In the genomic region with DNA sequence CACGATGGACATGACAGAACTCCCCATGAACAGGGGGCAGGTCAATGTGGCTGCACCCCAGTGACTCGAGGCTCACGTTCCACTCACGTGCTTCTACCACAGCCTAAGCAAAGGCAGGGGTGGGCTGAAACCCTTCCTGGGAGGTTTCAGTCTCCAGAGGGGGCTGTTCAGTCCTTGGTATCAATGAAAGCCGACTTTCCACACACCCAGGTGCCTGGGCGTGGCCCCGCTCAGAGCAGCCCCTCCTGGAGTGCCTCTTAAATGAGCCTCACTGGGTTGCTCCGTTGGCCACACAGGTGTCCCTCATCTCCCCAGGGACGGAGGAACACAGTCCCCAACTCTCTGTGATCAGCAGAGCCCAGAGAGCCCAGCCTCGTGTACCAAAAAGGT, we compare ENCODE assay signal across 13 cellular contexts.
DNase-seq lines count a peak whose midpoint lies in the region; ATAC-seq lines count a peak whose summit lies in the region.
"Had no signal": no experiment of that assay in that cellular context is flagged by ENCODE, and none has a peak within 500 bp of the region (broad histone marks: within the 10 kb centered on the region; RNA-seq: fewer than 3 reads in every experiment).

No MANE protein-coding gene starts in this region.

- H3K9me3 ChIP-seq in mesenchymal stem cell (ENCODE audit: control insufficient read depth, low read length): no peaks in the 10 kb centered on the region

- H3K27me3 ChIP-seq in mesenchymal stem cell (ENCODE audit: control insufficient read depth in 1 of 2, insufficient read depth in 1 of 2, low read length in 2 of 2): peaks cover 0 to 10% of the 10 kb centered on the region in 2 experiments

- H3K27ac ChIP-seq in mesenchymal stem cell (ENCODE audit: low read length, poor library complexity, severe bottlenecking): no peak overlapping the region

- peak; percentile 27 for ATAC-seq in activated naive CD8-positive, alpha-beta T cell treated with anti-CD3 and anti-CD28 coated beads, Interleukin-2, amount 50 U/mL, for 24 hours
- no peak for ATAC-seq in HG03469 (IDR thresholded peaks at IDR 0.05; ENCODE audit: unreplicated experiment)

- H4K8ac ChIP-seq in mesenchymal stem cell (ENCODE audit: low read length): peak overlapping the region; percentile 35

- H3K9ac ChIP-seq in mesenchymal stem cell (ENCODE audit: low read length): peak overlapping the region; percentile 46

- H3K4me2 ChIP-seq in mesenchymal stem cell (ENCODE audit: low read length, poor library complexity, severe bottlenecking): no peak overlapping the region

- peak overlapping the region; percentile 73 for H2BK15ac ChIP-seq in mesenchymal stem cell (ENCODE audit: low read depth, poor library complexity, severe bottlenecking)

- H3K9me3 Mint-ChIP-seq in T-helper 1 cell treated with Interleukin-12 subunit alpha and Interleukin-12 subunit beta and Interleukin-4 antibody, amounts not matched to agents 30 μg/mL and 1 μg/mL, for 36 hours: peaks cover 4% of the 10 kb centered on the region
- peaks cover 10% of the 10 kb centered on the region for H3K9me3 Mint-ChIP-seq in activated naive CD8-positive, alpha-beta T cell treated with anti-CD3 and anti-CD28 coated beads, Interleukin-2, amount 50 U/mL, for 24 hours
- peaks cover 11% of the 10 kb centered on the region for H3K9me3 Mint-ChIP-seq in stimulated activated naive CD8-positive, alpha-beta T cell treated with anti-CD3 and anti-CD28 coated beads, Interleukin-15, Interleukin-2, amounts not matched to agents 100 ng/mL and 50 ng/mL, for 24 hours
- H3K9me3 Mint-ChIP-seq: activated T-cell treated with anti-CD3 and anti-CD28 coated beads, Interleukin-2, amount 50 U/mL, for 4 hours had no signal

- peak overlapping the region; percentile 36 for H3K27ac Mint-ChIP-seq in T-helper 1 cell treated with Interleukin-12 subunit alpha and Interleukin-12 subunit beta and Interleukin-4 antibody, amounts not matched to agents 30 μg/mL and 1 μg/mL, for 36 hours
- H3K27ac Mint-ChIP-seq in activated naive CD8-positive, alpha-beta T cell treated with anti-CD3 and anti-CD28 coated beads, Interleukin-2, amount 50 U/mL, for 24 hours: peak overlapping the region; percentile 88
- H3K27ac Mint-ChIP-seq in stimulated activated naive CD8-positive, alpha-beta T cell treated with anti-CD3 and anti-CD28 coated beads, Interleukin-15, Interleukin-2, amounts not matched to agents 100 ng/mL and 50 ng/mL, for 24 hours: peak overlapping the region; percentile 92

- H4K91ac ChIP-seq in mesenchymal stem cell (ENCODE audit: low read length): peak overlapping the region; percentile 76

- H3K4me1 Mint-ChIP-seq in T-helper 1 cell treated with Interleukin-12 subunit alpha and Interleukin-12 subunit beta and Interleukin-4 antibody, amounts not matched to agents 30 μg/mL and 1 μg/mL, for 36 hours (ENCODE audit: low read depth): peaks cover 17% of the 10 kb centered on the region
- H3K4me1 Mint-ChIP-seq in activated naive CD8-positive, alpha-beta T cell treated with anti-CD3 and anti-CD28 coated beads, Interleukin-2, amount 50 U/mL, for 24 hours: peaks cover 84% of the 10 kb centered on the region
- H3K4me1 Mint-ChIP-seq in stimulated activated naive CD8-positive, alpha-beta T cell treated with anti-CD3 and anti-CD28 coated beads, Interleukin-15, Interleukin-2, amounts not matched to agents 100 ng/mL and 50 ng/mL, for 24 hours (ENCODE audit: low read depth): peaks cover 83% of the 10 kb centered on the region

- no peak overlapping the region for H3K23ac ChIP-seq in mesenchymal stem cell (ENCODE audit: low read length in 2 of 2)

- H3K4me3 ChIP-seq in mesenchymal stem cell (ENCODE audit: insufficient read depth in 1 of 2, low read depth in 1 of 2, low read length in 2 of 2): no peak overlapping the region

- H3K14ac ChIP-seq in mesenchymal stem cell (ENCODE audit: low read length in 2 of 2): no peak overlapping the region

- H2BK12ac ChIP-seq in mesenchymal stem cell (ENCODE audit: low read length in 2 of 2): peak overlapping the region in 1 of 2 experiments; percentile 54

- peaks cover 0 to 6% of the 10 kb centered on the region in 2 experiments for H3K36me3 ChIP-seq in mesenchymal stem cell (ENCODE audit: control insufficient read depth in 1 of 2, insufficient read depth in 2 of 2, low read depth in 1 of 2, low read length in 2 of 2)

- DNase-seq in T-helper 1 cell (no peak), mesenchymal stem cell (no peak), inferior parietal cortex (ENCODE audit: extremely low spot score) (no peak)
- no peak for DNase-seq in activated naive CD8-positive, alpha-beta T cell treated with anti-CD3 and anti-CD28 coated beads, Interleukin-2, amount 50 U/mL, for 24 hours
- no peak for DNase-seq in effector CD4-positive, alpha-beta T cell
- DNase-seq: 8988T; activated T-cell treated with anti-CD3 and anti-CD28 coated beads, Interleukin-2, amount 50 U/mL, for 4 hours; DMS 273 treated with DMSO at 0.1 percent for 48 hours; NCI-H526; stimulated activated CD4-positive, alpha-beta T cell treated with anti-CD3 and anti-CD28 coated beads, Interleukin-1b, Interleukin-23, amount 100 ng/mL, for 48 hours had no signal

- no peak overlapping the region for H2BK5ac ChIP-seq in mesenchymal stem cell (ENCODE audit: low read depth, low read length, poor library complexity, severe bottlenecking)

- 88% methylated on average over 10 of the region's 10 CpGs for whole genome bisulfite sequencing in mesenchymal stem cell

- H3K79me1 ChIP-seq in mesenchymal stem cell (replicated peaks; ENCODE audit: low read length, poor library complexity, severe bottlenecking): peaks cover 5% of the 10 kb centered on the region

- no peak overlapping the region for H3K4me3 Mint-ChIP-seq in T-helper 1 cell treated with Interleukin-12 subunit alpha and Interleukin-12 subunit beta and Interleukin-4 antibody, amounts not matched to agents 30 μg/mL and 1 μg/mL, for 36 hours
- H3K4me3 Mint-ChIP-seq in activated naive CD8-positive, alpha-beta T cell treated with anti-CD3 and anti-CD28 coated beads, Interleukin-2, amount 50 U/mL, for 24 hours: peak overlapping the region; percentile 80
- peak overlapping the region; percentile 84 for H3K4me3 Mint-ChIP-seq in stimulated activated naive CD8-positive, alpha-beta T cell treated with anti-CD3 and anti-CD28 coated beads, Interleukin-15, Interleukin-2, amounts not matched to agents 100 ng/mL and 50 ng/mL, for 24 hours
- H3K4me3 Mint-ChIP-seq: activated T-cell treated with anti-CD3 and anti-CD28 coated beads, Interleukin-2, amount 50 U/mL, for 4 hours had no signal

- no peaks in the 10 kb centered on the region for H3K27me3 Mint-ChIP-seq in T-helper 1 cell treated with Interleukin-12 subunit alpha and Interleukin-12 subunit beta and Interleukin-4 antibody, amounts not matched to agents 30 μg/mL and 1 μg/mL, for 36 hours (ENCODE audit: low read depth)
- no peaks in the 10 kb centered on the region for H3K27me3 Mint-ChIP-seq in activated naive CD8-positive, alpha-beta T cell treated with anti-CD3 and anti-CD28 coated beads, Interleukin-2, amount 50 U/mL, for 24 hours
- no peaks in the 10 kb centered on the region for H3K27me3 Mint-ChIP-seq in stimulated activated naive CD8-positive, alpha-beta T cell treated with anti-CD3 and anti-CD28 coated beads, Interleukin-15, Interleukin-2, amounts not matched to agents 100 ng/mL and 50 ng/mL, for 24 hours

- peak overlapping the region in 1 of 2 experiments; percentile 37 for H3K4ac ChIP-seq in mesenchymal stem cell (ENCODE audit: low read depth in 1 of 2, low read length in 2 of 2)

- peaks cover 27% of the 10 kb centered on the region for H3K4me1 ChIP-seq in mesenchymal stem cell (ENCODE audit: control insufficient read depth, insufficient read depth, low read depth, low read length)

- H2AK5ac ChIP-seq in mesenchymal stem cell (ENCODE audit: low read length, severe bottlenecking): peak overlapping the region; percentile 14

- no peak overlapping the region for H2BK120ac ChIP-seq in mesenchymal stem cell (ENCODE audit: low read depth, low read length)

- peak overlapping the region in 1 of 2 experiments; percentile 42 for H3K18ac ChIP-seq in mesenchymal stem cell (ENCODE audit: low read depth in 1 of 2, low read length in 2 of 2)

- peaks cover 13% of the 10 kb centered on the region for H3K36me3 Mint-ChIP-seq in T-helper 1 cell treated with Interleukin-12 subunit alpha and Interleukin-12 subunit beta and Interleukin-4 antibody, amounts not matched to agents 30 μg/mL and 1 μg/mL, for 36 hours (ENCODE audit: low read depth)
- peaks cover 57% of the 10 kb centered on the region for H3K36me3 Mint-ChIP-seq in activated naive CD8-positive, alpha-beta T cell treated with anti-CD3 and anti-CD28 coated beads, Interleukin-2, amount 50 U/mL, for 24 hours (ENCODE audit: low read depth)
- peaks cover 57% of the 10 kb centered on the region for H3K36me3 Mint-ChIP-seq in stimulated activated naive CD8-positive, alpha-beta T cell treated with anti-CD3 and anti-CD28 coated beads, Interleukin-15, Interleukin-2, amounts not matched to agents 100 ng/mL and 50 ng/mL, for 24 hours (ENCODE audit: low read depth)

- no peak overlapping the region for H2AFZ ChIP-seq in mesenchymal stem cell (ENCODE audit: low read depth, low read length)

Comparison
In these comparisons a context has a peak if more than half of its experiments do, and no peak if none do; other contexts are left out.
1. H3K27ac Mint-ChIP-seq: peak in every context shown above with its lines; median percentile 92 in stimulated activated naive CD8-positive, alpha-beta T cell treated with anti-CD3 and anti-CD28 coated beads, Interleukin-15, Interleukin-2, amounts not matched to agents 100 ng/mL and 50 ng/mL, for 24 hours; 88 in activated naive CD8-positive, alpha-beta T cell treated with anti-CD3 and anti-CD28 coated beads, Interleukin-2, amount 50 U/mL, for 24 hours; 36 in T-helper 1 cell treated with Interleukin-12 subunit alpha and Interleukin-12 subunit beta and Interleukin-4 antibody, amounts not matched to agents 30 μg/mL and 1 μg/mL, for 36 hours.